In genomic region chr17:74203439-74204240, GRCh38 we compare ENCODE assay signal across 1 cellular context.
TF ChIP-seq lines count a peak whose summit lies in the region.

RPL38 (plus strand) TSS chr17:74203678; CDS start chr17:74203956, 278 bp downstream.

TF ChIP-seq in HEK293, 187 proteins besides CTCF, POLR2A, EP300 and RAD21 (continued from another document and continues in another):
- TF ChIP-seq PATZ1 (tag by site-specific recombination; IDR thresholded peaks at IDR 0.05) (peak; percentile 70; the same call in 1 of the 2 replicates), ZBTB48 (tag by site-specific recombination; IDR thresholded peaks at IDR 0.05) (peak; percentile 50), ZNF600 (tag by site-specific recombination; IDR thresholded peaks at IDR 0.05) (peak; percentile 32; the same call in 1 of the 2 replicates), ZNF571 (tag by site-specific recombination; IDR thresholded peaks at IDR 0.05) (no peak), WT1 (tag by site-specific recombination; IDR thresholded peaks at IDR 0.05) (peak; percentile 57; the same call in 1 of the 2 replicates), ZNF398 (tag by site-specific recombination; IDR thresholded peaks at IDR 0.05) (peak; percentile 79), ZNF792 (tag by site-specific recombination; IDR thresholded peaks at IDR 0.05) (no peak), ZNF639 (tag by site-specific recombination; IDR thresholded peaks at IDR 0.05) (peak; percentile 99), PBX3 (CRISPR knock-in tag; IDR thresholded peaks at IDR 0.05) (peak; percentile 75; the same call in 1 of the 2 replicates), ZNF223 (tag by site-specific recombination; IDR thresholded peaks at IDR 0.05) (no peak), KLF17 (tag by site-specific recombination; IDR thresholded peaks at IDR 0.05) (peak; percentile 97), TSHZ1 (tag by site-specific recombination; IDR thresholded peaks at IDR 0.05; ENCODE audit: borderline replicate concordance) (peak; percentile 50; the same call in 1 of the 2 replicates), ZNF416 (tag by site-specific recombination; IDR thresholded peaks at IDR 0.05) (no peak), YY1 (tag by site-specific recombination; IDR thresholded peaks at IDR 0.05) (peak; percentile 52; the same call in 1 of the 2 replicates), ZNF239 (tag by site-specific recombination; IDR thresholded peaks at IDR 0.05) (no peak), ZNF560 (tag by site-specific recombination; IDR thresholded peaks at IDR 0.05; ENCODE audit: borderline replicate concordance) (no peak), ZNF302 (tag by site-specific recombination; IDR thresholded peaks at IDR 0.05; ENCODE audit: low read depth) (no peak), ZFP3 (tag by site-specific recombination; IDR thresholded peaks at IDR 0.05; ENCODE audit: low read depth) (no peak), ZNF530 (tag by site-specific recombination; IDR thresholded peaks at IDR 0.05; ENCODE audit: low read depth) (no peak), IKZF3 (tag by site-specific recombination; IDR thresholded peaks at IDR 0.05) (no peak; the same call in 1 of the 2 replicates), ZFHX2 (tag by site-specific recombination; conservative IDR thresholded peaks at IDR 0.05) (peak; percentile 89), ZSCAN23 (tag by site-specific recombination; IDR thresholded peaks at IDR 0.05) (no peak; the same call in 1 of the 2 replicates), MYNN (tag by site-specific recombination; IDR thresholded peaks at IDR 0.05; ENCODE audit: borderline replicate concordance) (no peak), ZNF585B (tag by site-specific recombination; IDR thresholded peaks at IDR 0.05) (no peak), ZSCAN5A (tag by site-specific recombination; IDR thresholded peaks at IDR 0.05) (peak; percentile 91; the same call in 1 of the 2 replicates), RBAK (tag by site-specific recombination; IDR thresholded peaks at IDR 0.05) (0 out of 2 replicates have a peak, but pooled peaks have one; percentile 13), PRDM1 (tag by site-specific recombination; IDR thresholded peaks at IDR 0.05) (no peak), EGR2 (tag by site-specific recombination; IDR thresholded peaks at IDR 0.05; ENCODE audit: low read depth) (peak; percentile 80), ZNF518A (tag by site-specific recombination; conservative IDR thresholded peaks at IDR 0.05; ENCODE audit: low read depth) (peak; percentile 88), GLIS2 (tag by site-specific recombination; IDR thresholded peaks at IDR 0.05) (no peak), ZNF704 (tag by site-specific recombination; IDR thresholded peaks at IDR 0.05) (no peak), ZSCAN18 (tag by site-specific recombination; IDR thresholded peaks at IDR 0.05) (peak; percentile 85; the same call in 1 of the 2 replicates), ZNF623 (tag by site-specific recombination; IDR thresholded peaks at IDR 0.05) (peak; percentile 38), KLF7 (tag by site-specific recombination; IDR thresholded peaks at IDR 0.05; ENCODE audit: borderline replicate concordance) (peak; percentile 60; the same call in 1 of the 2 replicates)
